ENCODE assay signal across 1 cellular context in genomic region chrX:41275661-41276609, GRCh38.
TF ChIP-seq lines count a peak whose summit lies in the region.

No MANE protein-coding gene starts in this region.

TF ChIP-seq in HEK293, 187 proteins besides CTCF, POLR2A, EP300 and RAD21 (continued from another document):
- TF ChIP-seq ELK4 (IDR thresholded peaks at IDR 0.05; ENCODE audit: borderline replicate concordance, low read depth, low read length) (no peak), ZNF677 (tag by site-specific recombination; IDR thresholded peaks at IDR 0.05) (no peak), ZNF341 (tag by site-specific recombination; IDR thresholded peaks at IDR 0.05; ENCODE audit: low read depth) (peak; percentile 92), PRDM4 (tag by site-specific recombination; IDR thresholded peaks at IDR 0.05) (no peak), ZNF670 (tag by site-specific recombination; IDR thresholded peaks at IDR 0.05; ENCODE audit: low read depth) (no peak), ZNF585B (tag by site-specific recombination; IDR thresholded peaks at IDR 0.05) (no peak), YY1 (tag by site-specific recombination; IDR thresholded peaks at IDR 0.05) (peak; percentile 87), ZBTB26 (tag by site-specific recombination; optimal IDR thresholded peaks at IDR 0.05) (peak; percentile 35), ZNF548 (tag by site-specific recombination; IDR thresholded peaks at IDR 0.05) (no peak), ZNF518A (tag by site-specific recombination; conservative IDR thresholded peaks at IDR 0.05; ENCODE audit: low read depth) (no peak), ZNF26 (tag by site-specific recombination; IDR thresholded peaks at IDR 0.05) (no peak), ZNF660 (tag by site-specific recombination; IDR thresholded peaks at IDR 0.05) (no peak), ZBTB8A (tag by site-specific recombination; IDR thresholded peaks at IDR 0.05) (peak; percentile 54), ZNF658 (tag by site-specific recombination; IDR thresholded peaks at IDR 0.05) (no peak), ZNF133 (tag by site-specific recombination; IDR thresholded peaks at IDR 0.05) (no peak), INSM2 (tag by site-specific recombination; IDR thresholded peaks at IDR 0.05) (0 out of 2 replicates have a peak, but pooled peaks have one; percentile 11), SP2 (tag by site-specific recombination; IDR thresholded peaks at IDR 0.05) (peak; percentile 54), ZNF530 (tag by site-specific recombination; IDR thresholded peaks at IDR 0.05; ENCODE audit: low read depth) (no peak), ZNF114 (tag by site-specific recombination; IDR thresholded peaks at IDR 0.05) (no peak), REST (tag by site-specific recombination; IDR thresholded peaks at IDR 0.05) (no peak), ZNF626 (tag by site-specific recombination; IDR thresholded peaks at IDR 0.05) (no peak), ZNF623 (tag by site-specific recombination; IDR thresholded peaks at IDR 0.05) (no peak), ZNF571 (tag by site-specific recombination; IDR thresholded peaks at IDR 0.05) (no peak), ZNF529 (tag by site-specific recombination; IDR thresholded peaks at IDR 0.05; ENCODE audit: insufficient replicate concordance) (no peak), KLF10 (tag by site-specific recombination; IDR thresholded peaks at IDR 0.05) (no peak)
